In the genomic region with DNA sequence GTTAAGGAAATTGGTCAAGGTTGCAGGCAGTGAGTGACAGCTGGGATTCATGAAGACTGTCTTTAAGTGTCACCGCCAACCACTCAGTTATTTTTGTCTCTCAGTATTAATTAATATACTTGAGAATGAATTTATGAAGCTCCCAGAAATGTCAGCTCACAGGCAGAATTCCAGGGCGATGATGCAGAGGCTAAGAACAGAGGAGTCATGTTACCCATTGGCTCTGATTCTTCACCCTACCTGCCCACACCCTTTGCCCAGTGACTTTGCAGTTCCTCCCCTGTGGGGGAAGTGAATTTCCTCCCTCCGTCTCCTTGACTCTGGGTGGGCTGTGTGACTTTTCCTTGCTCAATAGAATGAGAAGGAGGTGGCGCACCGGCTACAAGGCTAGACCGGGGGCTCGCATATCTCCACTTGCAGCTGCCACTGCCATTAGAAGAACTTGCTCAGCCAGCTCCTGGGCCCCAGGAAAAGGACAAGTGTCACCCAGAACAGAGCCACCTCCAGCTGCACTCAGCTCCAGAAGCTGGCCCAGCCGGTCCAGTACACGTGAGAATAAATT, we compare ENCODE assay signal across 1 cellular context.
TF ChIP-seq lines count a peak whose summit lies in the region.

No MANE protein-coding gene starts in this region.

TF ChIP-seq in HEK293, 187 proteins besides CTCF, POLR2A, EP300 and RAD21 (continued from another document):
- TF ChIP-seq, protein P1, sequence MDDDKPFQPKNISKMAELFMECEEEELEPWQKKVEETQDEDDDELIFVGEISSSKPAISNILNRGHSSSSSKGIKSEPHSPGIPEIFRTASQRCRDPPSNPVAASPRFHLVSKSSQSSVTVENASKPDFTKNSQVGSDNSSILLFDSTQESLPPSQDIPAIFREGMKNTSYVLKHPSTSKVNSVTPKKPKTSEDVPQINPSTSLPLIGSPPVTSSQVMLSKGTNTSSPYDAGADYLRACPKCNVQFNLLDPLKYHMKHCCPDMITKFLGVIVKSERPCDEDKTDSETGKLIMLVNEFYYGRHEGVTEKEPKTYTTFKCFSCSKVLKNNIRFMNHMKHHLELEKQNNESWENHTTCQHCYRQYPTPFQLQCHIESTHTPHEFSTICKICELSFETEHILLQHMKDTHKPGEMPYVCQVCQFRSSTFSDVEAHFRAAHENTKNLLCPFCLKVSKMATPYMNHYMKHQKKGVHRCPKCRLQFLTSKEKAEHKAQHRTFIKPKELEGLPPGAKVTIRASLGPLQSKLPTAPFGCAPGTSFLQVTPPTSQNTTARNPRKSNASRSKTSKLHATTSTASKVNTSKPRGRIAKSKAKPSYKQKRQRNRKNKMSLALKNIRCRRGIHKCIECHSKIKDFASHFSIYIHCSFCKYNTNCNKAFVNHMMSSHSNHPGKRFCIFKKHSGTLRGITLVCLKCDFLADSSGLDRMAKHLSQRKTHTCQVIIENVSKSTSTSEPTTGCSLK (tag by site-specific recombination; IDR thresholded peaks at IDR 0.05) = no peak
- TF ChIP-seq ZBTB7A (tag by site-specific recombination; IDR thresholded peaks at IDR 0.05; ENCODE audit: low read depth) (no peak), ZIC2 (tag by site-specific recombination; IDR thresholded peaks at IDR 0.05) (no peak), ZNF473 (tag by site-specific recombination; IDR thresholded peaks at IDR 0.05) (no peak), ZNF701 (tag by site-specific recombination; IDR thresholded peaks at IDR 0.05) (no peak), ZNF704 (tag by site-specific recombination; IDR thresholded peaks at IDR 0.05) (no peak), ZNF202 (tag by site-specific recombination; IDR thresholded peaks at IDR 0.05; ENCODE audit: borderline replicate concordance) (no peak), BCL6B (tag by site-specific recombination; IDR thresholded peaks at IDR 0.05) (no peak), SP7 (tag by site-specific recombination; IDR thresholded peaks at IDR 0.05) (no peak), ZFHX2 (tag by site-specific recombination; conservative IDR thresholded peaks at IDR 0.05) (peak; percentile 51; the same call in 1 of the 2 replicates), EGR2 (tag by site-specific recombination; IDR thresholded peaks at IDR 0.05; ENCODE audit: low read depth) (peak; percentile 72), ZNF114 (tag by site-specific recombination; IDR thresholded peaks at IDR 0.05) (no peak), ZNF248 (tag by site-specific recombination; IDR thresholded peaks at IDR 0.05) (no peak)
- TF ChIP-seq, protein P2, sequence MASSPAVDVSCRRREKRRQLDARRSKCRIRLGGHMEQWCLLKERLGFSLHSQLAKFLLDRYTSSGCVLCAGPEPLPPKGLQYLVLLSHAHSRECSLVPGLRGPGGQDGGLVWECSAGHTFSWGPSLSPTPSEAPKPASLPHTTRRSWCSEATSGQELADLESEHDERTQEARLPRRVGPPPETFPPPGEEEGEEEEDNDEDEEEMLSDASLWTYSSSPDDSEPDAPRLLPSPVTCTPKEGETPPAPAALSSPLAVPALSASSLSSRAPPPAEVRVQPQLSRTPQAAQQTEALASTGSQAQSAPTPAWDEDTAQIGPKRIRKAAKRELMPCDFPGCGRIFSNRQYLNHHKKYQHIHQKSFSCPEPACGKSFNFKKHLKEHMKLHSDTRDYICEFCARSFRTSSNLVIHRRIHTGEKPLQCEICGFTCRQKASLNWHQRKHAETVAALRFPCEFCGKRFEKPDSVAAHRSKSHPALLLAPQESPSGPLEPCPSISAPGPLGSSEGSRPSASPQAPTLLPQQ (tag by site-specific recombination; IDR thresholded peaks at IDR 0.05) = no peak
- TF ChIP-seq, protein P3, sequence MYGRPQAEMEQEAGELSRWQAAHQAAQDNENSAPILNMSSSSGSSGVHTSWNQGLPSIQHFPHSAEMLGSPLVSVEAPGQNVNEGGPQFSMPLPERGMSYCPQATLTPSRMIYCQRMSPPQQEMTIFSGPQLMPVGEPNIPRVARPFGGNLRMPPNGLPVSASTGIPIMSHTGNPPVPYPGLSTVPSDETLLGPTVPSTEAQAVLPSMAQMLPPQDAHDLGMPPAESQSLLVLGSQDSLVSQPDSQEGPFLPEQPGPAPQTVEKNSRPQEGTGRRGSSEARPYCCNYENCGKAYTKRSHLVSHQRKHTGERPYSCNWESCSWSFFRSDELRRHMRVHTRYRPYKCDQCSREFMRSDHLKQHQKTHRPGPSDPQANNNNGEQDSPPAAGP (tag by site-specific recombination; IDR thresholded peaks at IDR 0.05) = peak; percentile 41; the same call in 1 of the 2 replicates
TF ChIP-seq in HEK293: peak in this region for 4.
